19 cellular contexts compared by ENCODE assay signal in the genomic region with DNA sequence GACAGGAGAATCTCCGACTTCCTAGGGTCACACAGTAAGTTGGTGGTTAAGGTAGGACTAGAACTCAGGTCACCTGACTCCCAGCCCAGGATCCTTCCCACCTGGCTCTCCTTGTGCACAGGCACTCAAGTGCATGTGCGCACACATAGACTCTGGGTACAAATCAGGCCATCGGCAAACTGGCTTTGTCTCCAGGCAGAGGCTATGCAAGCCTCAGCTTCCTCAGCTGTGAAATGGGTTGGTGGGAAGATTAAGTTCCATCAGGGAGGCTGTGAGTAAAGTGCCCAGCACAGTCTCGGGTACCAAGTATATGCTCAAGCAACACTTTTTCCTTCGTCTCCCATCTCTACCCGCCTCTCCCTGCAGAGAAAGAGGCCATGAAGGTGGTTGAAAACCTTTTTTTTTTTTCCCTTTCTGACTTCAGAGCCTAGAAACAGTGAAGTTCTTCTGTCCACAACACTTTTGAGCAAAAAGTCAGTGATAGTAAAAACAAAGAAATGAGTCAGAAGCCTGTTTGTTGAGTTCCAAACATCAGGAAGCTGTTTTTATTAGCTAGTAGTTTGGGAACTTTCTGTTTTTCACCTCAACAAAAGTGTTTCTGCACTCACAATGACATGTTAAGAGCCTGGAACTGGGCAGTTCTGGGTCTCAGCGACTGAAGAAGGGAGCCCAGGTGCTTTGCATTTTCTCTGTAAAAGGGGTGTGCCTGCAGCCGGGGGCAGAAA.
DNase-seq lines count a peak whose midpoint lies in the region; ATAC-seq, FAIRE-seq and TF ChIP-seq lines count a peak whose summit lies in the region.
"Had no signal": no experiment of that assay in that cellular context is flagged by ENCODE, and none has a peak within 500 bp of the region (broad histone marks: within the 10 kb centered on the region; RNA-seq: fewer than 3 reads in every experiment).

No MANE protein-coding gene starts in this region.

- H3K27ac ChIP-seq in endothelial cell of umbilical vein (ENCODE audit: insufficient read depth, low read depth, low read length) (no peak overlapping the region), thyroid gland (peak overlapping the region in 1 of 3 donors; percentile 15), testis (no peak overlapping the region)
- H3K27ac ChIP-seq: BLaER1, SJCRH30 had no signal

- H3K4me1 ChIP-seq in endothelial cell of umbilical vein (ENCODE audit: control insufficient read depth, extremely low read depth, insufficient read depth, low read length) (no peaks in the 10 kb centered on the region), thyroid gland (no peaks in the 10 kb centered on the region), testis (no peaks in the 10 kb centered on the region)

- no peak for TF ChIP-seq CTCF in endothelial cell of umbilical vein (IDR thresholded peaks at IDR 0.05; ENCODE audit: extremely low read depth in 1 of 2, insufficient read depth in 1 of 2, low read depth in 1 of 2, low read length in 2 of 2)
- no peak for TF ChIP-seq CTCF in thyroid gland (IDR thresholded peaks at IDR 0.05)
- no peak for TF ChIP-seq CTCF in testis (IDR thresholded peaks at IDR 0.05)

- TF ChIP-seq POLR2A in endothelial cell of umbilical vein (IDR thresholded peaks at IDR 0.05; ENCODE audit: low read depth, low read length) (no peak), thyroid gland (IDR thresholded peaks at IDR 0.05) (no peak), testis (IDR thresholded peaks at IDR 0.05) (no peak)

- no peaks in the 10 kb centered on the region for H3K79me2 ChIP-seq in endothelial cell of umbilical vein (ENCODE audit: control insufficient read depth, insufficient read depth, low read length)

- H4K20me1 ChIP-seq in endothelial cell of umbilical vein (replicated peaks; ENCODE audit: control insufficient read depth, extremely low read depth, insufficient read depth, low read length), result no peaks in the 10 kb centered on the region
- H4K20me1 ChIP-seq: BLaER1 had no signal

- dilution Hi-C loops in endothelial cell of umbilical vein (cut with MboI; ENCODE audit: extremely low pct_ligation_motif_present, low sequenced_read_pairs), result no loop called here

- H3K27me3 ChIP-seq in endothelial cell of umbilical vein (ENCODE audit: control insufficient read depth in 2 of 2, insufficient read depth in 2 of 2, low read length in 2 of 2) (peaks cover 10 to 14% of the 10 kb centered on the region in 2 experiments), thyroid gland (no peaks in the 10 kb centered on the region), testis (no peaks in the 10 kb centered on the region)
- H3K27me3 ChIP-seq: BLaER1, SJCRH30 had no signal

- H3K9ac ChIP-seq in endothelial cell of umbilical vein (replicated peaks; ENCODE audit: extremely low read depth, insufficient read depth, low read length), result no peak overlapping the region
- H3K9ac ChIP-seq: BLaER1 had no signal

- no peak overlapping the region for H3K4me3 ChIP-seq in endothelial cell of umbilical vein (replicated peaks in 1 of 3; ENCODE audit: insufficient read depth in 1 of 3, low read depth in 1 of 3, low read length in 3 of 3)
- H3K4me3 ChIP-seq in thyroid gland (replicated peaks in 1 of 3), result no peak overlapping the region
- no peak overlapping the region for H3K4me3 ChIP-seq in testis
- H3K4me3 ChIP-seq: BLaER1, SJCRH30 had no signal

- CTCF ChIA-PET in endothelial cell of umbilical vein (lab: Charles Lee), result interaction anchor here (1.0 to 1.1 kb wide), 3 partner anchors 8 to 20 kb away, joined by 3 to 7 read pairs (median 6); no protein-coding TSS in a partner anchor

- peak; percentile 64 for FAIRE-seq in endothelial cell of umbilical vein (lab: Jason Lieb, UNC)
- FAIRE-seq: A204.1 had no signal

- POLR2A ChIA-PET in endothelial cell of umbilical vein (lab: Charles Lee), result no interaction called here

- intact Hi-C loops in endothelial cell of umbilical vein (cut with micrococcal nuclease), result no loop called here
- intact Hi-C loops in thyroid gland (cut with DNase I), result no loop called here
- intact Hi-C loops in testis (cut with DNase I; ENCODE audit: low total_unique reads), result no loop called here

- H2AFZ ChIP-seq in endothelial cell of umbilical vein (ENCODE audit: low read depth, low read length), result no peak overlapping the region

- no peak for ATAC-seq in GM21381 (IDR thresholded peaks at IDR 0.05; ENCODE audit: unreplicated experiment)

- WGBS in thyroid gland, 2 donors, result 81% methylated on average over 8 of the region's 8 CpGs
- 82 to 89% methylated on average over 8 of the region's 8 CpGs for WGBS in testis, 2 donors

- H3K9me3 ChIP-seq in endothelial cell of umbilical vein (replicated peaks; ENCODE audit: control insufficient read depth, insufficient read depth, low read length), result no peaks in the 10 kb centered on the region
- H3K9me3 ChIP-seq in thyroid gland, result no peaks in the 10 kb centered on the region
- H3K9me3 ChIP-seq in testis, result no peaks in the 10 kb centered on the region
- H3K9me3 ChIP-seq: BLaER1, SJCRH30 had no signal

- H3K4me2 ChIP-seq in endothelial cell of umbilical vein (ENCODE audit: insufficient read depth, low read length), result no peak overlapping the region
- H3K4me2 ChIP-seq: BLaER1 had no signal

- H3K36me3 ChIP-seq in endothelial cell of umbilical vein (ENCODE audit: control insufficient read depth in 2 of 2, extremely low read depth in 1 of 2, insufficient read depth in 2 of 2, low read length in 2 of 2) (no peaks in the 10 kb centered on the region), thyroid gland (no peaks in the 10 kb centered on the region), testis (ENCODE audit: low read depth, missing control alignments) (no peaks in the 10 kb centered on the region)
- H3K36me3 ChIP-seq: BLaER1, SJCRH30 had no signal

- DNase-seq in DMS53 treated with DMSO at 0.1 percent for 48 hours (lab: John Stamatoyannopoulos, UW; ENCODE audit: unreplicated experiment) (peak; percentile 25), M059J (ENCODE audit: low read depth) (peak; percentile 47), endothelial cell of umbilical vein (ENCODE audit: low read depth, low spot score) (no peak), thyroid gland (peak; percentile 13 to 28), DMS 273 treated with DMSO at 0.1 percent for 48 hours (lab: John Stamatoyannopoulos, UW) (no peak), testis (no peak), AG20443 (ENCODE audit: low spot score) (no peak)
- DNase-seq: Calu3; CD4-positive, alpha-beta memory T cell; DMS79; NCI-H1048; NCI-H1436; NCI-H1930; NCI-H226; NCI-H524 treated with DMSO at 0.1 percent for 48 hours; SJCRH30 had no signal

- BruUV-seq in endothelial cell of umbilical vein (replicated peaks; lab: Mats Ljungman, UMichigan), result no TSS peak

- H3K9me1 ChIP-seq in endothelial cell of umbilical vein (replicated peaks; ENCODE audit: control insufficient read depth, extremely low read depth, insufficient read depth, low read length), result no peaks in the 10 kb centered on the region

TF ChIP-seq in endothelial cell of umbilical vein, 7 proteins besides CTCF, POLR2A, EP300 and RAD21:
- TF ChIP-seq POLR2AphosphoS5 (IDR thresholded peaks at IDR 0.05; ENCODE audit: insufficient read depth, low read depth, low read length) (no peak), JUN (IDR thresholded peaks at IDR 0.05; ENCODE audit: borderline replicate concordance, insufficient read depth, insufficient read length, low read depth) (no peak), FOS (IDR thresholded peaks at IDR 0.05; ENCODE audit: borderline replicate concordance, insufficient read depth, low read length) (no peak), EZH2 (IDR thresholded peaks at IDR 0.05; ENCODE audit: borderline replicate concordance, low read depth, low read length, severe bottlenecking) (no peak), MYC (IDR thresholded peaks at IDR 0.05; ENCODE audit: low read depth, low read length) (no peak), GATA2 (IDR thresholded peaks at IDR 0.05; ENCODE audit: insufficient read depth, insufficient read length, low read depth, low read length) (no peak)
- TF ChIP-seq, protein P1, sequence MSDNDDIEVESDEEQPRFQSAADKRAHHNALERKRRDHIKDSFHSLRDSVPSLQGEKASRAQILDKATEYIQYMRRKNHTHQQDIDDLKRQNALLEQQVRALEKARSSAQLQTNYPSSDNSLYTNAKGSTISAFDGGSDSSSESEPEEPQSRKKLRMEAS (IDR thresholded peaks at IDR 0.05; ENCODE audit: insufficient read depth, insufficient read length), result no peak

Comparison
In these comparisons a context has a peak if more than half of its experiments do, and no peak if none do; other contexts are left out.
1. DNase-seq: peak in DMS53 treated with DMSO at 0.1 percent for 48 hours (single experiment), M059J (single experiment) and thyroid gland (2 of 2); none in endothelial cell of umbilical vein (single experiment), DMS 273 treated with DMSO at 0.1 percent for 48 hours (single experiment), testis (single experiment) and AG20443 (single experiment).